ENCODE assay signal across 20 cellular contexts in genomic region chr9:100160021-100160420, GRCh38.
DNase-seq lines count a peak whose midpoint lies in the region; ATAC-seq lines count a peak whose summit lies in the region.
"Had no signal": no experiment of that assay in that cellular context is flagged by ENCODE, and none has a peak within 500 bp of the region (broad histone marks: within the 10 kb centered on the region; RNA-seq: fewer than 3 reads in every experiment).

No MANE protein-coding gene starts in this region.

- H3K27ac ChIP-seq in BLaER1 treated with 17β-estradiol and CSF1 and Interleukin-3, amounts not matched to agents 10 nM and 100 nM: no peak overlapping the region
- H3K27ac ChIP-seq: C4-2B had no signal

- peak; percentile 74 for ATAC-seq in GM21423 (IDR thresholded peaks at IDR 0.05; ENCODE audit: unreplicated experiment)
- ATAC-seq in GM19455 (IDR thresholded peaks at IDR 0.05; ENCODE audit: unreplicated experiment): no peak
- no peak for ATAC-seq in left cardiac atrium
- ATAC-seq in esophagus mucosa: no peak
- ATAC-seq: HCT116; SK-N-SH treated with all-trans-retinoic acid at 6 μM for 48 hours; stimulated activated effector memory CD8-positive, alpha-beta T cell treated with anti-CD3 and anti-CD28 coated beads, Interleukin-12 subunit alpha, Interleukin-12 subunit beta, amount 100 ng/mL, for 72 hours had no signal

- H3K36me3 ChIP-seq in BLaER1 treated with 17β-estradiol and CSF1 and Interleukin-3, amounts not matched to agents 10 nM and 100 nM: peaks cover 0 to 33% (median 4%) of the 10 kb centered on the region in 11 experiments; a peak in 4 of 22 replicates

- no peaks in the 10 kb centered on the region for H3K9me3 ChIP-seq in BLaER1 treated with 17β-estradiol and CSF1 and Interleukin-3, amounts not matched to agents 10 nM and 100 nM (replicated peaks in 1 of 11)
- H3K9me3 ChIP-seq: MG63 had no signal

- no peaks in the 10 kb centered on the region for H3K27me3 ChIP-seq in BLaER1 treated with 17β-estradiol and CSF1 and Interleukin-3, amounts not matched to agents 10 nM and 100 nM
- H3K27me3 ChIP-seq: MG63 had no signal

- peak; percentile 7 for DNase-seq in NAMALWA (ENCODE audit: low spot score)
- DNase-seq in glomerular visceral epithelial cell (ENCODE audit: extremely low spot score): peak; percentile 78
- no peak for DNase-seq in left cardiac atrium
- DNase-seq in C1 segment of cervical spinal cord (lab: John Stamatoyannopoulos, UW): no peak
- DNase-seq: activated CD4-positive, alpha-beta T cell treated with anti-CD3 and anti-CD28 coated beads, Interleukin-2, amount 50 U/mL, for 1 hour; activated naive CD4-positive, alpha-beta T cell; anterior cingulate cortex; foreskin fibroblast; IMR-90; MG63; NCI-H345; RPMI8226 had no signal

- peaks cover 0 to 11% (median 3%) of the 10 kb centered on the region in 10 experiments; a peak in 9 of 20 replicates for H3K4me1 ChIP-seq in BLaER1 treated with 17β-estradiol and CSF1 and Interleukin-3, amounts not matched to agents 10 nM and 100 nM

- intact Hi-C loops in left cardiac atrium (cut with DNase I): no loop called here

- H4K20me1 ChIP-seq in BLaER1 treated with 17β-estradiol and CSF1 and Interleukin-3, amounts not matched to agents 10 nM and 100 nM: no peaks in the 10 kb centered on the region

- peak overlapping the region in 6 of 11 experiments; percentile 6 to 36 (median 18); a peak in 7 of 22 replicates for H3K4me2 ChIP-seq in BLaER1 treated with 17β-estradiol and CSF1 and Interleukin-3, amounts not matched to agents 10 nM and 100 nM

- no peak overlapping the region for H3K4me3 ChIP-seq in BLaER1 treated with 17β-estradiol and CSF1 and Interleukin-3, amounts not matched to agents 10 nM and 100 nM
- H3K4me3 ChIP-seq: MG63 had no signal

- H3K9ac ChIP-seq in BLaER1 treated with 17β-estradiol and CSF1 and Interleukin-3, amounts not matched to agents 10 nM and 100 nM: no peak overlapping the region

Comparison
In these comparisons a context has a peak if more than half of its experiments do, and no peak if none do; other contexts are left out.
1. DNase-seq: peak in NAMALWA (single experiment) and glomerular visceral epithelial cell (single experiment); none in left cardiac atrium (single experiment) and C1 segment of cervical spinal cord (0 of 14).